ENCODE assay signal across 1 cellular context in genomic region chr15:92650256-92650655, GRCh38.
TF ChIP-seq lines count a peak whose summit lies in the region.

No MANE protein-coding gene starts in this region.

TF ChIP-seq in WTC11, 78 proteins besides CTCF, POLR2A, EP300 and RAD21 (continued from another document):
- TF ChIP-seq E2F5 (CRISPR knock-in tag; IDR thresholded peaks at IDR 0.05) (no peak), SOX15 (CRISPR knock-in tag; IDR thresholded peaks at IDR 0.05) (no peak), ZNF671 (CRISPR knock-in tag; IDR thresholded peaks at IDR 0.05) (no peak), USF2 (CRISPR knock-in tag; IDR thresholded peaks at IDR 0.05) (no peak)
- TF ChIP-seq, protein P1, sequence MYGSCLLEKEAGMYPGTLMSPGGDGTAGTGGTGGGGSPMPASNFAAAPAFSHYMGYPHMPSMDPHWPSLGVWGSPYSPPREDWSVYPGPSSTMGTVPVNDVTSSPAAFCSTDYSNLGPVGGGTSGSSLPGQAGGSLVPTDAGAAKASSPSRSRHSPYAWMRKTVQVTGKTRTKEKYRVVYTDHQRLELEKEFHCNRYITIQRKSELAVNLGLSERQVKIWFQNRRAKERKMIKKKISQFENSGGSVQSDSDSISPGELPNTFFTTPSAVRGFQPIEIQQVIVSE (CRISPR knock-in tag; IDR thresholded peaks at IDR 0.05; ENCODE audit: borderline replicate concordance): no peak
